Comparison of ENCODE assay signal across 9 cellular contexts in genomic region chr13:114161644-114162532, GRCh38. TPM values are rescaled to one million over a fixed set of nuclear protein-coding genes. Genes with fewer than 3 reads are reported as not detected.
DNase-seq lines count a peak whose midpoint lies in the region; ATAC-seq, FAIRE-seq and TF ChIP-seq lines count a peak whose summit lies in the region.
"Had no signal": no experiment of that assay in that cellular context is flagged by ENCODE, and none has a peak within 500 bp of the region (broad histone marks: within the 10 kb centered on the region; RNA-seq: fewer than 3 reads in every experiment).

No MANE protein-coding gene starts in this region.

- peak overlapping the region; percentile 58 for H3K4me3 ChIP-seq in CD4-positive, CD25-positive, alpha-beta regulatory T cell (ENCODE audit: low read depth, low read length)
- no peak overlapping the region for H3K4me3 ChIP-seq in GM12878

- DNase-seq in CD4-positive, CD25-positive, alpha-beta regulatory T cell: peak in 2 of 3 donors; percentile 24 to 56
- DNase-seq in NCI-H1092 treated with DMSO at 0.1 percent for 48 hours (lab: John Stamatoyannopoulos, UW): peak; percentile 64
- no peak for DNase-seq in GM12878 (ENCODE audit: low read depth, low spot score)
- peak; percentile 63 for DNase-seq in medulla oblongata (ENCODE audit: extremely low spot score)
- no peak for DNase-seq in NCI-H446 (lab: John Stamatoyannopoulos, UW)
- no peak for DNase-seq in epidermal melanocyte (ENCODE audit: insufficient read length, low spot score)

- peak overlapping the region; percentile 67 for H3K27ac ChIP-seq in CD4-positive, CD25-positive, alpha-beta regulatory T cell (ENCODE audit: insufficient read depth, low read length, poor library complexity, severe bottlenecking)
- H3K27ac ChIP-seq in GM12878 (ENCODE audit: control insufficient read depth, insufficient read depth): no peak overlapping the region

- H3K27ac Mint-ChIP-seq in CD4-positive, CD25-positive, alpha-beta regulatory T cell: peak overlapping the region; percentile 91 to 100 (median 96)

- intact Hi-C loops in GM12878 (cut with micrococcal nuclease; ENCODE audit: unreplicated experiment): no loop called here

- no peaks in the 10 kb centered on the region for H3K79me2 ChIP-seq in GM12878 (ENCODE audit: control insufficient read depth, insufficient read depth, low read length)

- H3K27me3 Mint-ChIP-seq in CD4-positive, CD25-positive, alpha-beta regulatory T cell: peaks cover 10% of the 10 kb centered on the region

- no TSS peak for BruUV-seq in GM12878 (replicated peaks; lab: Mats Ljungman, UMichigan)

- RAD21 ChIA-PET in GM12878 (lab: Charles Lee; ENCODE audit: unreplicated experiment): no interaction called here

- H3K4me2 ChIP-seq in GM12878 (ENCODE audit: control insufficient read depth, insufficient read depth): peak overlapping the region; percentile 77

- no peaks in the 10 kb centered on the region for H3K9me3 ChIP-seq in CD4-positive, CD25-positive, alpha-beta regulatory T cell (ENCODE audit: control insufficient read depth in 2 of 2, low read length in 2 of 2)
- peaks cover 5% of the 10 kb centered on the region; the same call in 1 of the 3 replicates for H3K9me3 ChIP-seq in GM12878 (replicated peaks; ENCODE audit: control insufficient read depth, insufficient read depth, low read length)

- H3K9me3 Mint-ChIP-seq in CD4-positive, CD25-positive, alpha-beta regulatory T cell: peaks cover 0 to 2% (median 0%) of the 10 kb centered on the region in 7 donors
- H3K9me3 Mint-ChIP-seq: neural crest cell had no signal

- TF ChIP-seq RAD21 in GM12878 (IDR thresholded peaks at IDR 0.05; ENCODE audit: insufficient read depth, low read depth, low read length): no peak

- H3K4me1 ChIP-seq in CD4-positive, CD25-positive, alpha-beta regulatory T cell (ENCODE audit: control insufficient read depth, insufficient read depth, low read length, poor library complexity, severe bottlenecking): peaks cover 53% of the 10 kb centered on the region
- peaks cover 10% of the 10 kb centered on the region for H3K4me1 ChIP-seq in GM12878 (ENCODE audit: control insufficient read depth, insufficient read depth, low read length)

- peak overlapping the region; percentile 74 to 85 (median 82) for H3K4me3 Mint-ChIP-seq in CD4-positive, CD25-positive, alpha-beta regulatory T cell
- H3K4me3 Mint-ChIP-seq: neural crest cell had no signal

- SMC1A ChIA-PET in GM12878 (lab: Charles Lee; ENCODE audit: uncharacterized antibody, unreplicated experiment): interaction anchor here (1.4 kb wide), 1 partner anchor 16 kb away, joined by 3 read pairs; no protein-coding TSS in a partner anchor

- TF ChIP-seq POLR2A in GM12878 (IDR thresholded peaks at IDR 0.05; ENCODE audit: low read depth, low read length): no peak

- TF ChIP-seq EP300 in GM12878 (IDR thresholded peaks at IDR 0.05; ENCODE audit: borderline replicate concordance in 1 of 2, control insufficient read depth in 1 of 2, low read depth in 2 of 2, low read length in 2 of 2): no peak

- no peak for TF ChIP-seq CTCF in GM12878 (IDR thresholded peaks at IDR 0.05 in 2 of 3, conservative IDR thresholded peaks at IDR 0.05 in 1 of 3; ENCODE audit: control insufficient read depth in 2 of 3, extremely low read depth in 1 of 3, insufficient read depth in 1 of 3, low read depth in 3 of 3, low read length in 3 of 3)

- no peak overlapping the region for H3K9ac ChIP-seq in GM12878 (ENCODE audit: control insufficient read depth, insufficient read depth, low read length)

- POLR2A ChIA-PET in GM12878 (lab: Charles Lee): no interaction called here

- H3K4me1 Mint-ChIP-seq in CD4-positive, CD25-positive, alpha-beta regulatory T cell: peaks cover 23 to 91% (median 52%) of the 10 kb centered on the region in 4 donors

- H3K36me3 Mint-ChIP-seq in CD4-positive, CD25-positive, alpha-beta regulatory T cell: no peaks in the 10 kb centered on the region

- no peaks in the 10 kb centered on the region for H3K36me3 ChIP-seq in CD4-positive, CD25-positive, alpha-beta regulatory T cell (ENCODE audit: control insufficient read depth, insufficient read depth, low read length)
- no peaks in the 10 kb centered on the region for H3K36me3 ChIP-seq in GM12878 (ENCODE audit: control insufficient read depth in 2 of 2, insufficient read depth in 2 of 2, low read length in 1 of 2)

- CTCF ChIA-PET in GM12878 (lab: Yijun Ruan, JAX): no interaction called here

- peak overlapping the region; percentile 10; the same call in 1 of the 2 replicates for H2AFZ ChIP-seq in GM12878 (ENCODE audit: control insufficient read depth, low read depth, low read length)

- ATAC-seq in CD4-positive, CD25-positive, alpha-beta regulatory T cell (ENCODE audit: low read depth in 2 of 2): peak; percentile 58 to 67
- peak; percentile 53; the same call in 2 of the 3 replicates for ATAC-seq in GM12878
- ATAC-seq in HG03039 (IDR thresholded peaks at IDR 0.05; ENCODE audit: unreplicated experiment): no peak
- ATAC-seq in GM19395 (IDR thresholded peaks at IDR 0.05; ENCODE audit: unreplicated experiment): no peak

- H4K20me1 ChIP-seq in GM12878 (ENCODE audit: control insufficient read depth, insufficient read depth): no peaks in the 10 kb centered on the region

- in situ Hi-C loops in GM12878 (cut with MboI): no loop called here

- no peaks in the 10 kb centered on the region for H3K27me3 ChIP-seq in CD4-positive, CD25-positive, alpha-beta regulatory T cell (ENCODE audit: control insufficient read depth, insufficient read depth, low read length)
- peaks cover 0 to 7% of the 10 kb centered on the region in 2 experiments; a peak in 2 of 4 replicates for H3K27me3 ChIP-seq in GM12878 (replicated peaks in 1 of 2; ENCODE audit: control insufficient read depth in 2 of 2, insufficient read depth in 2 of 2, low read length in 1 of 2)

- no peak for FAIRE-seq in GM12878 (lab: Jason Lieb, UNC)

- 11% methylated on average over 31 of the region's 32 CpGs for WGBS in GM12878 (ENCODE audit: insufficient coverage, insufficient replicate concordance, low lambda C conversion rate, missing lambda C conversion rate)

TF ChIP-seq in GM12878, 131 proteins besides CTCF, POLR2A, EP300 and RAD21:
- TF ChIP-seq CEBPB (IDR thresholded peaks at IDR 0.05; ENCODE audit: borderline replicate concordance in 1 of 2, low read depth in 2 of 2, low read length in 2 of 2): no peak
- TF ChIP-seq BHLHE40 (IDR thresholded peaks at IDR 0.05; ENCODE audit: borderline replicate concordance in 1 of 2, low read depth in 2 of 2, low read length in 1 of 2): peak in 1 of 2 experiments; percentile 45; a peak in 1 of 4 replicates

RNA-seq across cellular contexts. Expression of gene CFAP97D2, which starts 17.2 kb away (rescaled TPM):
- not detected for total RNA-seq in CD4-positive, CD25-positive, alpha-beta regulatory T cell
- under 1 TPM in 2 of 4 donors, not detected in 2; 0.22 to 0.86 TPM for polyA plus RNA-seq in CD4-positive, CD25-positive, alpha-beta regulatory T cell
- total RNA-seq in GM12878 (2013; cell fraction: nucleolus; rRNA removed): not detected in 2 replicates
- total RNA-seq in GM12878 (2014; rRNA removed) (not detected in 2 replicates), GM12878 (2014; rRNA removed; fragmentation: Illumina TruSeq; extraction: Trizol) (not detected in 2 replicates), GM12878 (2021) (not detected in 2 replicates)
- not detected for polyA plus RNA-seq in GM12878 (2011; ENCODE audit: low read depth)
- polyA plus RNA-seq in GM12878 (2011; rRNA removed) (not detected in 2 replicates), GM12878 (2014; fragmentation: Illumina TruSeq; extraction: Trizol) (not detected in 2 replicates), GM12878 (2014; fragmentation: Nextera tagmentation; extraction: Ambion mirVana) (not detected), GM12878 (2014; rRNA removed) (not detected in 2 replicates), GM12878 (2016; fragmentation: Nextera tagmentation; extraction: Ambion mirVana) (not detected)
- polyA plus RNA-seq in GM12878 (2011; cell fraction: cytosol; rRNA removed): not detected in 2 replicates
- not detected in 2 replicates for polyA plus RNA-seq in GM12878 (2011; cell fraction: nucleus; rRNA removed)
- not detected in 2 replicates for polyA plus RNA-seq in GM12878 (2012)
- not detected in 2 replicates for polyA minus RNA-seq in GM12878 (2011; rRNA and poly(A)+ RNA removed)
- not detected in 2 replicates for polyA minus RNA-seq in GM12878 (2011; cell fraction: cytosol; rRNA and poly(A)+ RNA removed)
- polyA minus RNA-seq in GM12878 (2011; cell fraction: nucleus; rRNA and poly(A)+ RNA removed): not detected in 2 replicates
- total RNA-seq: neural crest cell had no signal

RNA-seq across cellular contexts. Expression of gene RASA3, which starts 29.5 kb away (rescaled TPM):
- total RNA-seq in CD4-positive, CD25-positive, alpha-beta regulatory T cell: 265 TPM
- 100 to 1,000 TPM in 1 of 4 donors, 10 to 100 TPM in 3; 93.8 to 116 (median 99.6) TPM for polyA plus RNA-seq in CD4-positive, CD25-positive, alpha-beta regulatory T cell
- 26.7 and 27.7 TPM in 2 replicates for total RNA-seq in GM12878 (2013; cell fraction: nucleolus; rRNA removed)
- total RNA-seq in GM12878 (2014; rRNA removed): 18.2 and 19.1 TPM in 2 replicates
- 14.6 and 16.6 TPM in 2 replicates for total RNA-seq in GM12878 (2014; rRNA removed; fragmentation: Illumina TruSeq; extraction: Trizol)
- 29.4 and 33.9 TPM in 2 replicates for total RNA-seq in GM12878 (2021)
- 6.4 TPM for polyA plus RNA-seq in GM12878 (2011; ENCODE audit: low read depth)
- polyA plus RNA-seq in GM12878 (2011; rRNA removed): 10.5 and 15.0 TPM in 2 replicates
- polyA plus RNA-seq in GM12878 (2011; cell fraction: cytosol; rRNA removed): 15.9 and 18.4 TPM in 2 replicates
- 30.3 and 33.9 TPM in 2 replicates for polyA plus RNA-seq in GM12878 (2011; cell fraction: nucleus; rRNA removed)
- 13.9 and 16.8 TPM in 2 replicates for polyA plus RNA-seq in GM12878 (2012)
- 13.8 and 19.8 TPM in 2 replicates for polyA plus RNA-seq in GM12878 (2014; fragmentation: Illumina TruSeq; extraction: Trizol)
- polyA plus RNA-seq in GM12878 (2014; fragmentation: Nextera tagmentation; extraction: Ambion mirVana): 1 to 10 TPM in 1 of 2 experiments, under 1 TPM in 1; 0.79 to 2.1 TPM
- 28.5 and 29.0 TPM in 2 replicates for polyA plus RNA-seq in GM12878 (2014; rRNA removed)
- polyA plus RNA-seq in GM12878 (2016; fragmentation: Nextera tagmentation; extraction: Ambion mirVana): 10 to 100 TPM; 16.5 to 18.6 TPM
- 11.9 and 19.9 TPM in 2 replicates for polyA minus RNA-seq in GM12878 (2011; rRNA and poly(A)+ RNA removed)
- polyA minus RNA-seq in GM12878 (2011; cell fraction: cytosol; rRNA and poly(A)+ RNA removed): 7.7 and 7.9 TPM in 2 replicates
- polyA minus RNA-seq in GM12878 (2011; cell fraction: nucleus; rRNA and poly(A)+ RNA removed): 7.3 and 11.3 TPM in 2 replicates

Comparison
In these comparisons a context has a peak if more than half of its experiments do, and no peak if none do; other contexts are left out.
1. ATAC-seq: peak in CD4-positive, CD25-positive, alpha-beta regulatory T cell (2 of 2) and GM12878 (single experiment); none in HG03039 (single experiment) and GM19395 (single experiment).
2. DNase-seq: peak in CD4-positive, CD25-positive, alpha-beta regulatory T cell (2 of 3), NCI-H1092 treated with DMSO at 0.1 percent for 48 hours (single experiment) and medulla oblongata (single experiment); none in GM12878 (single experiment), NCI-H446 (0 of 2) and epidermal melanocyte (single experiment).